Comparison of ENCODE assay signal across 11 cellular contexts in genomic region chr10:97882142-97883091, GRCh38.
A peak's percentile ranks its signal among the peaks of the same experiment; 100 is the strongest.
DNase-seq lines count a peak whose midpoint lies in the region; ATAC-seq and TF ChIP-seq lines count a peak whose summit lies in the region.
"Had no signal": no experiment of that assay in that cellular context is flagged by ENCODE, and none has a peak within 500 bp of the region (broad histone marks: within the 10 kb centered on the region; RNA-seq: fewer than 3 reads in every experiment).

No MANE protein-coding gene starts in this region.

- H3K27me3 Mint-ChIP-seq in activated T-cell treated with anti-CD3 and anti-CD28 coated beads, Interleukin-2, amount 50 U/mL, for 24 hours: peaks cover 2% of the 10 kb centered on the region
- H3K27me3 Mint-ChIP-seq in stimulated activated naive B cell treated with anti-CD40 and anti-IgM and Interleukin-4, amounts not matched to agents 10 μg/mL and 1 μg/mL and 100 μg/mL, for 72 hours: peaks cover 17 to 20% of the 10 kb centered on the region in 2 donors
- H3K27me3 Mint-ChIP-seq in T-helper 2 cell treated with Interferon-gamma antibody and Interleukin-4, amounts not matched to agents 5 μg/mL and 100 μg/mL, for 36 hours (ENCODE audit: low read depth): peaks cover 5% of the 10 kb centered on the region

- H3K9me3 Mint-ChIP-seq in activated T-cell treated with anti-CD3 and anti-CD28 coated beads, Interleukin-2, amount 50 U/mL, for 24 hours: no peaks in the 10 kb centered on the region
- H3K9me3 Mint-ChIP-seq in stimulated activated naive B cell treated with anti-CD40 and anti-IgM and Interleukin-4, amounts not matched to agents 10 μg/mL and 1 μg/mL and 100 μg/mL, for 72 hours: peaks cover 0 to 3% of the 10 kb centered on the region in 2 donors
- H3K9me3 Mint-ChIP-seq in T-helper 2 cell treated with Interferon-gamma antibody and Interleukin-4, amounts not matched to agents 5 μg/mL and 100 μg/mL, for 36 hours: no peaks in the 10 kb centered on the region
- H3K9me3 Mint-ChIP-seq: dendritic cell treated with granulocyte-macrophage colony-stimulating factor and Interleukin-4, amounts not matched to agents 40 ng/mL and 50 ng/mL, for 4 days had no signal

- ATAC-seq in SK-N-SH treated with all-trans-retinoic acid at 6 μM for 48 hours (peak; percentile 81), HG03045 (IDR thresholded peaks at IDR 0.05; ENCODE audit: unreplicated experiment) (no peak), GM21367 (IDR thresholded peaks at IDR 0.05; ENCODE audit: unreplicated experiment) (no peak)
- ATAC-seq in stimulated activated naive B cell treated with anti-CD40 and anti-IgM and Interleukin-4, amounts not matched to agents 10 μg/mL and 1 μg/mL and 100 μg/mL, for 72 hours (replicated peaks): peak in 1 of 2 donors; percentile 48
- ATAC-seq: WTC11 had no signal

- no peaks in the 10 kb centered on the region for H3K36me3 Mint-ChIP-seq in activated T-cell treated with anti-CD3 and anti-CD28 coated beads, Interleukin-2, amount 50 U/mL, for 24 hours (ENCODE audit: low read depth)
- no peaks in the 10 kb centered on the region for H3K36me3 Mint-ChIP-seq in stimulated activated naive B cell treated with anti-CD40 and anti-IgM and Interleukin-4, amounts not matched to agents 10 μg/mL and 1 μg/mL and 100 μg/mL, for 72 hours
- H3K36me3 Mint-ChIP-seq in T-helper 2 cell treated with Interferon-gamma antibody and Interleukin-4, amounts not matched to agents 5 μg/mL and 100 μg/mL, for 36 hours (ENCODE audit: low read depth): no peaks in the 10 kb centered on the region
- H3K36me3 Mint-ChIP-seq: WTC11 had no signal

- H3K4me1 Mint-ChIP-seq in activated T-cell treated with anti-CD3 and anti-CD28 coated beads, Interleukin-2, amount 50 U/mL, for 24 hours (ENCODE audit: low read depth): no peaks in the 10 kb centered on the region
- no peaks in the 10 kb centered on the region for H3K4me1 Mint-ChIP-seq in stimulated activated naive B cell treated with anti-CD40 and anti-IgM and Interleukin-4, amounts not matched to agents 10 μg/mL and 1 μg/mL and 100 μg/mL, for 72 hours
- no peaks in the 10 kb centered on the region for H3K4me1 Mint-ChIP-seq in T-helper 2 cell treated with Interferon-gamma antibody and Interleukin-4, amounts not matched to agents 5 μg/mL and 100 μg/mL, for 36 hours (ENCODE audit: low read depth)

- no peak overlapping the region for H3K27ac Mint-ChIP-seq in activated T-cell treated with anti-CD3 and anti-CD28 coated beads, Interleukin-2, amount 50 U/mL, for 24 hours
- H3K27ac Mint-ChIP-seq in stimulated activated naive B cell treated with anti-CD40 and anti-IgM and Interleukin-4, amounts not matched to agents 10 μg/mL and 1 μg/mL and 100 μg/mL, for 72 hours: no peak overlapping the region
- H3K27ac Mint-ChIP-seq in T-helper 2 cell treated with Interferon-gamma antibody and Interleukin-4, amounts not matched to agents 5 μg/mL and 100 μg/mL, for 36 hours: no peak overlapping the region
- H3K27ac Mint-ChIP-seq: dendritic cell treated with granulocyte-macrophage colony-stimulating factor and Interleukin-4, amounts not matched to agents 40 ng/mL and 50 ng/mL, for 4 days; WTC11 had no signal

- no peak overlapping the region for H3K4me3 Mint-ChIP-seq in activated T-cell treated with anti-CD3 and anti-CD28 coated beads, Interleukin-2, amount 50 U/mL, for 24 hours
- H3K4me3 Mint-ChIP-seq in stimulated activated naive B cell treated with anti-CD40 and anti-IgM and Interleukin-4, amounts not matched to agents 10 μg/mL and 1 μg/mL and 100 μg/mL, for 72 hours: no peak overlapping the region
- H3K4me3 Mint-ChIP-seq in T-helper 2 cell treated with Interferon-gamma antibody and Interleukin-4, amounts not matched to agents 5 μg/mL and 100 μg/mL, for 36 hours: no peak overlapping the region
- H3K4me3 Mint-ChIP-seq: dendritic cell treated with granulocyte-macrophage colony-stimulating factor and Interleukin-4, amounts not matched to agents 40 ng/mL and 50 ng/mL, for 4 days; WTC11 had no signal

- DNase-seq in activated T-cell treated with anti-CD3 and anti-CD28 coated beads for 48 hours (ENCODE audit: low read depth) (peak; percentile 20), fibroblast of the conjunctiva (ENCODE audit: low read depth) (peak; percentile 53)
- no peak for DNase-seq in activated T-cell treated with anti-CD3 and anti-CD28 coated beads, Interleukin-2, amount 50 U/mL, for 24 hours
- peak; percentile 9 for DNase-seq in stimulated activated naive B cell treated with anti-CD40 and anti-IgM and Interleukin-4, amounts not matched to agents 10 μg/mL and 1 μg/mL and 100 μg/mL, for 72 hours
- DNase-seq in T-helper 2 cell treated with Interferon-gamma antibody and Interleukin-4, amounts not matched to agents 5 μg/mL and 100 μg/mL, for 36 hours (ENCODE audit: low spot score): no peak
- DNase-seq: NCI-H2029 had no signal

TF ChIP-seq in SK-N-SH treated with all-trans-retinoic acid at 6 μM for 48 hours, 23 proteins besides CTCF, POLR2A, EP300 and RAD21:
- TF ChIP-seq TOX (CRISPR knock-in tag; IDR thresholded peaks at IDR 0.05; ENCODE audit: borderline replicate concordance): no peak
TF ChIP-seq in SK-N-SH treated with all-trans-retinoic acid at 6 μM for 48 hours: peak in this region for 0.

Comparison
In these comparisons a context has a peak if more than half of its experiments do, and no peak if none do; other contexts are left out.
1. DNase-seq: peak in activated T-cell treated with anti-CD3 and anti-CD28 coated beads for 48 hours (single experiment), fibroblast of the conjunctiva (single experiment) and stimulated activated naive B cell treated with anti-CD40 and anti-IgM and Interleukin-4, amounts not matched to agents 10 μg/mL and 1 μg/mL and 100 μg/mL, for 72 hours (single experiment); none in activated T-cell treated with anti-CD3 and anti-CD28 coated beads, Interleukin-2, amount 50 U/mL, for 24 hours (single experiment) and T-helper 2 cell treated with Interferon-gamma antibody and Interleukin-4, amounts not matched to agents 5 μg/mL and 100 μg/mL, for 36 hours (single experiment).